In genomic region chr7:104983620-104984539, GRCh38 we compare ENCODE assay signal across 1 cellular context.
TF ChIP-seq lines count a peak whose summit lies in the region.

No MANE protein-coding gene starts in this region.

TF ChIP-seq in liver, 16 proteins besides CTCF, POLR2A, EP300 and RAD21 (continued from another document):
- no peak for TF ChIP-seq FOXA2 (IDR thresholded peaks at IDR 0.05)
- TF ChIP-seq, protein P1, sequence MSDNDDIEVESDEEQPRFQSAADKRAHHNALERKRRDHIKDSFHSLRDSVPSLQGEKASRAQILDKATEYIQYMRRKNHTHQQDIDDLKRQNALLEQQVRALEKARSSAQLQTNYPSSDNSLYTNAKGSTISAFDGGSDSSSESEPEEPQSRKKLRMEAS (IDR thresholded peaks at IDR 0.05), result no peak
TF ChIP-seq in liver: peak in this region for 11.
